ENCODE assay signal across 9 cellular contexts in genomic region chr17:42403150-42403549, GRCh38. TPM values are rescaled to one million over a fixed set of nuclear protein-coding genes. Genes with fewer than 3 reads are reported as not detected.
A peak's percentile ranks its signal among the peaks of the same experiment; 100 is the strongest.
DNase-seq lines count a peak whose midpoint lies in the region; ATAC-seq and TF ChIP-seq lines count a peak whose summit lies in the region.
"Had no signal": no experiment of that assay in that cellular context is flagged by ENCODE, and none has a peak within 500 bp of the region (broad histone marks: within the 10 kb centered on the region; RNA-seq: fewer than 3 reads in every experiment).

No MANE protein-coding gene starts in this region.

- H3K27me3 Mint-ChIP-seq in activated CD8-positive, alpha-beta T cell treated with anti-CD3 and anti-CD28 coated beads for 36 hours = no peaks in the 10 kb centered on the region
- H3K27me3 Mint-ChIP-seq in glutamatergic neuron (ENCODE audit: unreplicated experiment) = peaks cover 5% of the 10 kb centered on the region

- H3K27ac ChIP-seq in breast epithelium = peak overlapping the region; percentile 69 to 75
- no peak overlapping the region for H3K27ac ChIP-seq in mammary epithelial cell (ENCODE audit: insufficient read depth, low read depth, low read length)
- H3K27ac ChIP-seq: VCaP had no signal

- DNase-seq in breast epithelium (ENCODE audit: low spot score in 2 of 2) (no peak), mammary epithelial cell (no peak), glutamatergic neuron (peak; percentile 44), NCI-H2196 (lab: John Stamatoyannopoulos, UW; ENCODE audit: unreplicated experiment) (no peak), T-helper 9 cell (no peak)
- peak; percentile 85 for DNase-seq in activated CD8-positive, alpha-beta T cell treated with anti-CD3 and anti-CD28 coated beads for 36 hours
- peak; percentile 82 for DNase-seq in stimulated activated naive CD8-positive, alpha-beta T cell treated with anti-CD3 and anti-CD28 coated beads, Interleukin-15, Interleukin-2, amounts not matched to agents 100 U/mL and 50 U/mL, for 24 hours

- H3K79me2 ChIP-seq in mammary epithelial cell (ENCODE audit: insufficient read depth, low read length) = peaks cover 63% of the 10 kb centered on the region

- H3K36me3 ChIP-seq in breast epithelium (no peaks in the 10 kb centered on the region), mammary epithelial cell (ENCODE audit: insufficient read depth, low read length) (peaks cover 19% of the 10 kb centered on the region)

- H3K4me3 ChIP-seq in breast epithelium = no peak overlapping the region
- no peak overlapping the region for H3K4me3 ChIP-seq in mammary epithelial cell (replicated peaks in 1 of 3; ENCODE audit: insufficient read depth in 1 of 3, low read depth in 2 of 3, low read length in 3 of 3)

- no peaks in the 10 kb centered on the region for H3K9me3 Mint-ChIP-seq in activated CD8-positive, alpha-beta T cell treated with anti-CD3 and anti-CD28 coated beads for 36 hours
- peaks cover 4% of the 10 kb centered on the region for H3K9me3 Mint-ChIP-seq in glutamatergic neuron (ENCODE audit: unreplicated experiment)

- H3K27ac Mint-ChIP-seq in activated CD8-positive, alpha-beta T cell treated with anti-CD3 and anti-CD28 coated beads for 36 hours = no peak overlapping the region
- H3K27ac Mint-ChIP-seq in glutamatergic neuron (ENCODE audit: unreplicated experiment) = no peak overlapping the region

- ATAC-seq in activated CD8-positive, alpha-beta T cell treated with anti-CD3 and anti-CD28 coated beads for 36 hours = peak; percentile 75
- ATAC-seq in stimulated activated naive CD8-positive, alpha-beta T cell treated with anti-CD3 and anti-CD28 coated beads, Interleukin-15, Interleukin-2, amounts not matched to agents 100 U/mL and 50 U/mL, for 24 hours = peak; percentile 69
- no peak for ATAC-seq in HG03139 (IDR thresholded peaks at IDR 0.05; ENCODE audit: unreplicated experiment)

- no peak overlapping the region for H2AFZ ChIP-seq in mammary epithelial cell (ENCODE audit: low read depth, low read length)

- TF ChIP-seq CTCF in breast epithelium (IDR thresholded peaks at IDR 0.05) (no peak), mammary epithelial cell (conservative IDR thresholded peaks at IDR 0.05 in 1 of 2, IDR thresholded peaks at IDR 0.05 in 1 of 2; ENCODE audit: extremely low read depth in 1 of 2, insufficient read depth in 1 of 2, low read depth in 1 of 2, low read length in 2 of 2) (no peak), glutamatergic neuron (IDR thresholded peaks at IDR 0.05; ENCODE audit: partially characterized antibody, unreplicated experiment) (no peak)
- TF ChIP-seq CTCF in activated CD8-positive, alpha-beta T cell treated with anti-CD3 and anti-CD28 coated beads for 36 hours (IDR thresholded peaks at IDR 0.05) = peak; percentile 69

- CTCF ChIA-PET in mammary epithelial cell (lab: Charles Lee; ENCODE audit: low non-redundant PET) = interaction anchor here (0.5 kb wide), 1 partner anchor 174 kb away, joined by 5 read pairs; the partner anchor contains the start of gene PSMC3IP
- CTCF ChIA-PET in activated CD8-positive, alpha-beta T cell treated with anti-CD3 and anti-CD28 coated beads for 36 hours (lab: Charles Lee) = interaction anchor here (0.6 to 32.2 kb wide), 48 partner anchors 11 to 284 kb away, joined by 3 to 968 read pairs (median 4); partner anchors contain the start of genes CAVIN1, GHDC, STAT3 and STAT5A

- peaks cover 40% of the 10 kb centered on the region for H3K4me1 Mint-ChIP-seq in activated CD8-positive, alpha-beta T cell treated with anti-CD3 and anti-CD28 coated beads for 36 hours (ENCODE audit: low read depth)
- H3K4me1 Mint-ChIP-seq in glutamatergic neuron (ENCODE audit: low read depth, unreplicated experiment) = peaks cover 10% of the 10 kb centered on the region

- H3K27me3 ChIP-seq in breast epithelium = no peaks in the 10 kb centered on the region
- no peaks in the 10 kb centered on the region for H3K27me3 ChIP-seq in mammary epithelial cell (ENCODE audit: insufficient read depth, low read length)

- H3K4me3 Mint-ChIP-seq in activated CD8-positive, alpha-beta T cell treated with anti-CD3 and anti-CD28 coated beads for 36 hours = no peak overlapping the region
- no peak overlapping the region for H3K4me3 Mint-ChIP-seq in glutamatergic neuron (ENCODE audit: unreplicated experiment)

- no peaks in the 10 kb centered on the region for H3K9me3 ChIP-seq in breast epithelium
- no peaks in the 10 kb centered on the region for H3K9me3 ChIP-seq in mammary epithelial cell (replicated peaks; ENCODE audit: insufficient read depth, low read length)

- no peak overlapping the region for H3K4me2 ChIP-seq in mammary epithelial cell (ENCODE audit: insufficient read depth, low read depth, low read length)

- no peak for TF ChIP-seq POLR2A in breast epithelium (IDR thresholded peaks at IDR 0.05)

- no peak overlapping the region for H3K9ac ChIP-seq in mammary epithelial cell (ENCODE audit: insufficient read depth, low read length)

- dilution Hi-C loops in mammary epithelial cell (cut with HindIII; ENCODE audit: low sequenced_read_pairs) = no loop called here

- peaks cover 8% of the 10 kb centered on the region for H4K20me1 ChIP-seq in mammary epithelial cell (ENCODE audit: insufficient read depth, low read length)

- 80% methylated on average over 6 of the region's 6 CpGs for WGBS in mammary epithelial cell (ENCODE audit: low coverage, missing lambda C conversion rate)

- POLR2A ChIA-PET in activated CD8-positive, alpha-beta T cell treated with anti-CD3 and anti-CD28 coated beads for 36 hours (lab: Charles Lee) = interaction anchor here (0.5 to 5.6 kb wide), 10 partner anchors 14 to 336 kb away, joined by 3 to 39 read pairs (median 6); partner anchors contain the start of gene STAT3

- H3K4me1 ChIP-seq in breast epithelium = peaks cover 5 to 18% of the 10 kb centered on the region in 2 donors
- H3K4me1 ChIP-seq in mammary epithelial cell (ENCODE audit: insufficient read depth, low read length) = peaks cover 27% of the 10 kb centered on the region

- H3K36me3 Mint-ChIP-seq in activated CD8-positive, alpha-beta T cell treated with anti-CD3 and anti-CD28 coated beads for 36 hours (ENCODE audit: low read depth) = no peaks in the 10 kb centered on the region
- no peaks in the 10 kb centered on the region for H3K36me3 Mint-ChIP-seq in glutamatergic neuron (ENCODE audit: unreplicated experiment)

- BruUV-seq in mammary epithelial cell (replicated peaks; lab: Mats Ljungman, UMichigan) = no TSS peak

- intact Hi-C loops in breast epithelium (cut with DNase I; ENCODE audit: low total_unique reads) = loop anchor here (2.0 kb wide), 1 partner anchor 332 kb away; no protein-coding TSS in a partner anchor
- intact Hi-C loops in mammary epithelial cell (cut with micrococcal nuclease) = loop anchor here (10.0 kb wide), 1 partner anchor 288 kb away; the partner anchor contains the start of gene DHX58
- intact Hi-C loops in activated CD8-positive, alpha-beta T cell treated with anti-CD3 and anti-CD28 coated beads for 36 hours (cut with micrococcal nuclease) = no loop called here

- in situ Hi-C loops in mammary epithelial cell (cut with MboI; ENCODE audit: low sequenced_read_pairs in 2 of 2) = loop anchor here in 1 of 2 donors (5.0 kb wide), 1 partner anchor 81 kb away; no protein-coding TSS in a partner anchor

RNA-seq across cellular contexts. Expression of gene STAT3, which starts 14.9 kb away (rescaled TPM):
- total RNA-seq in breast epithelium (100 to 1,000 TPM; 193 to 322 (median 238) TPM), mammary epithelial cell (100 to 1,000 TPM in 1 of 2 donors, 10 to 100 TPM in 1; 94.3 to 191 TPM), glutamatergic neuron (ENCODE audit: unreplicated experiment) (68.0 TPM)
- 51.3 TPM for polyA plus RNA-seq in mammary epithelial cell
- polyA minus RNA-seq in mammary epithelial cell = 115 TPM
- 100 to 1,000 TPM; 276 to 286 TPM for total RNA-seq in activated CD8-positive, alpha-beta T cell treated with anti-CD3 and anti-CD28 coated beads for 36 hours

RNA-seq across cellular contexts. Expression of gene CAVIN1, which starts 19.9 kb away (rescaled TPM):
- total RNA-seq in breast epithelium (100 to 1,000 TPM; 288 to 554 (median 306) TPM), mammary epithelial cell (100 to 1,000 TPM; 354 to 592 TPM), glutamatergic neuron (ENCODE audit: unreplicated experiment) (0.32 TPM)
- 249 TPM for polyA plus RNA-seq in mammary epithelial cell
- 304 TPM for polyA minus RNA-seq in mammary epithelial cell
- total RNA-seq in activated CD8-positive, alpha-beta T cell treated with anti-CD3 and anti-CD28 coated beads for 36 hours = 1 to 10 TPM; 1.8 to 2.0 TPM

RNA-seq across cellular contexts. Expression of gene ATP6V0A1, which starts 55.5 kb away (rescaled TPM):
- total RNA-seq in breast epithelium (10 to 100 TPM; 53.1 to 74.5 (median 60.0) TPM), mammary epithelial cell (100 to 1,000 TPM in 1 of 2 donors, 10 to 100 TPM in 1; 57.0 to 102 TPM), glutamatergic neuron (ENCODE audit: unreplicated experiment) (253 TPM)
- 31.5 TPM for polyA plus RNA-seq in mammary epithelial cell
- 149 TPM for polyA minus RNA-seq in mammary epithelial cell
- total RNA-seq in activated CD8-positive, alpha-beta T cell treated with anti-CD3 and anti-CD28 coated beads for 36 hours = 1 to 10 TPM; 5.8 to 7.1 TPM

Comparison
In these comparisons a context has a peak if more than half of its experiments do, and no peak if none do; other contexts are left out.
1. DNase-seq: peak in activated CD8-positive, alpha-beta T cell treated with anti-CD3 and anti-CD28 coated beads for 36 hours (single experiment), glutamatergic neuron (single experiment) and stimulated activated naive CD8-positive, alpha-beta T cell treated with anti-CD3 and anti-CD28 coated beads, Interleukin-15, Interleukin-2, amounts not matched to agents 100 U/mL and 50 U/mL, for 24 hours (single experiment); none in breast epithelium (0 of 2), mammary epithelial cell (single experiment), NCI-H2196 (single experiment) and T-helper 9 cell (single experiment).
2. RNA of gene CAVIN1, which starts 19.9 kb away (total RNA-seq): 354 to 592 TPM in mammary epithelial cell and 288 to 554 TPM in breast epithelium; 1.8 to 2.0 TPM in activated CD8-positive, alpha-beta T cell treated with anti-CD3 and anti-CD28 coated beads for 36 hours and 0.32 TPM in glutamatergic neuron (single experiment); every median in the first group is over 10 times any median in the second.
3. RNA of gene ATP6V0A1, which starts 55.5 kb away (total RNA-seq): 253 TPM in glutamatergic neuron (single experiment), 57.0 to 102 TPM in mammary epithelial cell and 53.1 to 74.5 TPM in breast epithelium; 5.8 to 7.1 TPM in activated CD8-positive, alpha-beta T cell treated with anti-CD3 and anti-CD28 coated beads for 36 hours; every median in the first group is over 4 times any median in the second.